Comparison of ENCODE assay signal across 14 cellular contexts in genomic region chr9:136729926-136730325, GRCh38. TPM values are rescaled to one million over a fixed set of nuclear protein-coding genes. Genes with fewer than 3 reads are reported as not detected.
DNase-seq lines count a peak whose midpoint lies in the region; ATAC-seq and TF ChIP-seq lines count a peak whose summit lies in the region.
"Had no signal": no experiment of that assay in that cellular context is flagged by ENCODE, and none has a peak within 500 bp of the region (broad histone marks: within the 10 kb centered on the region; RNA-seq: fewer than 3 reads in every experiment).

No MANE protein-coding gene starts in this region.

- peaks cover 21% of the 10 kb centered on the region for H3K36me3 Mint-ChIP-seq in activated naive CD4-positive, alpha-beta T cell treated with anti-CD3 and anti-CD28 coated beads for 36 hours (ENCODE audit: low read depth)
- peaks cover 18% of the 10 kb centered on the region for H3K36me3 Mint-ChIP-seq in brain
- peaks cover 18% of the 10 kb centered on the region for H3K36me3 Mint-ChIP-seq in stimulated activated memory B cell treated with anti-CD40 and anti-IgM and Interleukin-4, amounts not matched to agents 10 μg/mL and 1 μg/mL and 100 μg/mL, for 72 hours

- peaks cover 24% of the 10 kb centered on the region for H4K20me1 ChIP-seq in OCI-LY7 (ENCODE audit: insufficient read depth, low read length)

- no peaks in the 10 kb centered on the region for H3K9me3 Mint-ChIP-seq in activated naive CD4-positive, alpha-beta T cell treated with anti-CD3 and anti-CD28 coated beads for 36 hours
- peaks cover 0 to 2% (median 0%) of the 10 kb centered on the region in 5 experiments for H3K9me3 Mint-ChIP-seq in brain
- H3K9me3 Mint-ChIP-seq in stimulated activated memory B cell treated with anti-CD40 and anti-IgM and Interleukin-4, amounts not matched to agents 10 μg/mL and 1 μg/mL and 100 μg/mL, for 72 hours: no peaks in the 10 kb centered on the region

- POLR2A ChIA-PET in OCI-LY7 (lab: Charles Lee): interaction anchor here (1.2 kb wide), 1 partner anchor 262 kb away, joined by 3 read pairs; the partner anchor contains the start of gene PAXX

- H3K36me3 ChIP-seq in OCI-LY7 (ENCODE audit: insufficient read depth, low read length) (peaks cover 30% of the 10 kb centered on the region), H7 (replicated peaks; ENCODE audit: control insufficient read depth, insufficient read depth, low read length) (peaks cover 17% of the 10 kb centered on the region)

- peaks cover 26% of the 10 kb centered on the region for H3K4me1 ChIP-seq in OCI-LY7 (ENCODE audit: insufficient read depth, low read length, poor library complexity, severe bottlenecking)

- no peak for DNase-seq in activated naive CD4-positive, alpha-beta T cell treated with anti-CD3 and anti-CD28 coated beads for 36 hours
- no peak for DNase-seq in activated naive CD4-positive, alpha-beta T cell treated with anti-CD3 and anti-CD28 coated beads, Interleukin-2, amount 50 U/mL, for 16 hours
- DNase-seq in OCI-LY7 (ENCODE audit: low spot score) (no peak), SIG-M5 (lab: John Stamatoyannopoulos, UW) (no peak), midbrain (lab: John Stamatoyannopoulos, UW) (no peak), H7 (no peak)
- DNase-seq: dorsolateral prefrontal cortex, nucleus accumbens, SJCRH30 had no signal

- no peak overlapping the region for H3K27ac ChIP-seq in OCI-LY7 (ENCODE audit: low read depth, low read length, poor library complexity, severe bottlenecking)
- H3K27ac ChIP-seq: SJCRH30 had no signal

- no TSS peak for BruUV-seq in OCI-LY7 (replicated peaks; lab: Mats Ljungman, UMichigan)

- H3K4me2 ChIP-seq in OCI-LY7 (ENCODE audit: low read length): peak overlapping the region; percentile 76; the same call in 1 of the 2 replicates

- H3K27me3 Mint-ChIP-seq in activated naive CD4-positive, alpha-beta T cell treated with anti-CD3 and anti-CD28 coated beads for 36 hours (ENCODE audit: low read depth): no peaks in the 10 kb centered on the region
- peaks cover 10% of the 10 kb centered on the region for H3K27me3 Mint-ChIP-seq in brain
- H3K27me3 Mint-ChIP-seq in stimulated activated memory B cell treated with anti-CD40 and anti-IgM and Interleukin-4, amounts not matched to agents 10 μg/mL and 1 μg/mL and 100 μg/mL, for 72 hours: no peaks in the 10 kb centered on the region

- no peaks in the 10 kb centered on the region for H3K9me2 ChIP-seq in OCI-LY7 (ENCODE audit: insufficient read depth, low read length)

- no peak overlapping the region for H3K27ac Mint-ChIP-seq in activated naive CD4-positive, alpha-beta T cell treated with anti-CD3 and anti-CD28 coated beads for 36 hours
- H3K27ac Mint-ChIP-seq in brain: no peak overlapping the region
- peak overlapping the region; percentile 46 for H3K27ac Mint-ChIP-seq in stimulated activated memory B cell treated with anti-CD40 and anti-IgM and Interleukin-4, amounts not matched to agents 10 μg/mL and 1 μg/mL and 100 μg/mL, for 72 hours

- CTCF ChIA-PET in activated naive CD4-positive, alpha-beta T cell treated with anti-CD3 and anti-CD28 coated beads for 36 hours (lab: Charles Lee): interaction anchor here (1.0 to 2.0 kb wide), 7 partner anchors 20 to 305 kb away, joined by 3 to 8 read pairs (median 3); partner anchors contain the start of gene LCN8
- CTCF ChIA-PET in OCI-LY7 (lab: Charles Lee; ENCODE audit: unreplicated experiment): no interaction called here

- H3K27me3 ChIP-seq in H7 (ENCODE audit: control insufficient read depth, insufficient read depth, low read length): no peaks in the 10 kb centered on the region; the same call in 1 of the 2 replicates
- H3K27me3 ChIP-seq: dorsolateral prefrontal cortex had no signal

- H3K79me2 ChIP-seq in OCI-LY7 (ENCODE audit: insufficient read depth, low read depth, low read length): peaks cover 40% of the 10 kb centered on the region

- H3K9me3 ChIP-seq in OCI-LY7 (ENCODE audit: low read length): no peaks in the 10 kb centered on the region
- H3K9me3 ChIP-seq: SJCRH30 had no signal

- H3K4me1 Mint-ChIP-seq in activated naive CD4-positive, alpha-beta T cell treated with anti-CD3 and anti-CD28 coated beads for 36 hours (ENCODE audit: low read depth): peaks cover 43% of the 10 kb centered on the region
- peaks cover 27% of the 10 kb centered on the region for H3K4me1 Mint-ChIP-seq in brain
- H3K4me1 Mint-ChIP-seq in stimulated activated memory B cell treated with anti-CD40 and anti-IgM and Interleukin-4, amounts not matched to agents 10 μg/mL and 1 μg/mL and 100 μg/mL, for 72 hours: peaks cover 49% of the 10 kb centered on the region

- ATAC-seq in stimulated activated memory B cell treated with anti-CD40 and anti-IgM and Interleukin-4, amounts not matched to agents 10 μg/mL and 1 μg/mL and 100 μg/mL, for 72 hours: no peak

- intact Hi-C loops in activated naive CD4-positive, alpha-beta T cell treated with anti-CD3 and anti-CD28 coated beads for 36 hours (cut with micrococcal nuclease): loop anchor here (2.0 kb wide), 1 partner anchor 43 kb away; the partner anchor contains the start of gene AGPAT2
- intact Hi-C loops in OCI-LY7 (cut with micrococcal nuclease; ENCODE audit: unreplicated experiment): no loop called here

- H2AFZ ChIP-seq in OCI-LY7 (ENCODE audit: low read length): no peak overlapping the region

- no peak overlapping the region for H3K4me3 ChIP-seq in OCI-LY7 (ENCODE audit: low read depth, low read length, poor library complexity, severe bottlenecking)
- H3K4me3 ChIP-seq in H7 (ENCODE audit: insufficient read depth, low read depth, low read length): no peak overlapping the region
- H3K4me3 ChIP-seq: SJCRH30 had no signal

- peak overlapping the region; percentile 92 for H3K4me3 Mint-ChIP-seq in activated naive CD4-positive, alpha-beta T cell treated with anti-CD3 and anti-CD28 coated beads for 36 hours
- H3K4me3 Mint-ChIP-seq in brain: peak overlapping the region; percentile 66 to 78 (median 70)
- peak overlapping the region; percentile 86 for H3K4me3 Mint-ChIP-seq in stimulated activated memory B cell treated with anti-CD40 and anti-IgM and Interleukin-4, amounts not matched to agents 10 μg/mL and 1 μg/mL and 100 μg/mL, for 72 hours

- no peak for TF ChIP-seq CTCF in OCI-LY7 (conservative IDR thresholded peaks at IDR 0.05; ENCODE audit: low read length)
- no peak for TF ChIP-seq CTCF in brain (conservative IDR thresholded peaks at IDR 0.05)

RNA-seq across cellular contexts. Expression of gene LCN10, which starts 12.8 kb away (rescaled TPM):
- 1 to 10 TPM in 1 of 2 experiments, under 1 TPM in 1; 0.83 to 1.0 TPM for total RNA-seq in activated naive CD4-positive, alpha-beta T cell treated with anti-CD3 and anti-CD28 coated beads for 36 hours
- not detected in 2 replicates for total RNA-seq in OCI-LY7 (2014; rRNA removed; shearing (Covaris generic))
- not detected in 2 replicates for total RNA-seq in OCI-LY7 (2022)
- polyA plus RNA-seq in brain (ENCODE audit: insufficient read depth, low read depth, low replicate concordance): 3.5 TPM
- total RNA-seq in H7 (2014; rRNA removed; shearing (Covaris generic)): 0.76 and 1.4 TPM in 2 replicates
- total RNA-seq: HT-29, SJCRH30 had no signal

RNA-seq across cellular contexts. Expression of gene DIPK1B, which starts 17.6 kb away (rescaled TPM):
- under 1 TPM in 1 of 2 experiments, not detected in 1; 0.10 TPM for total RNA-seq in activated naive CD4-positive, alpha-beta T cell treated with anti-CD3 and anti-CD28 coated beads for 36 hours
- 13.3 and 13.9 TPM in 2 replicates for total RNA-seq in OCI-LY7 (2014; rRNA removed; shearing (Covaris generic))
- total RNA-seq in OCI-LY7 (2022): 0.30 and 0.74 TPM in 2 replicates
- 35.5 TPM for polyA plus RNA-seq in brain (ENCODE audit: insufficient read depth, low read depth, low replicate concordance)
- 57.0 and 75.7 TPM in 2 replicates for total RNA-seq in H7 (2014; rRNA removed; shearing (Covaris generic))
- total RNA-seq: HT-29 had no signal

RNA-seq across cellular contexts. Expression of gene LCN6, which starts 18.4 kb away (rescaled TPM):
- not detected for total RNA-seq in activated naive CD4-positive, alpha-beta T cell treated with anti-CD3 and anti-CD28 coated beads for 36 hours
- total RNA-seq in OCI-LY7 (2014; rRNA removed; shearing (Covaris generic)): not detected in 2 replicates
- total RNA-seq in OCI-LY7 (2022): not detected in 2 replicates
- polyA plus RNA-seq in brain (ENCODE audit: insufficient read depth, low read depth, low replicate concordance): not detected
- not detected in 2 replicates for total RNA-seq in H7 (2014; rRNA removed; shearing (Covaris generic))
- total RNA-seq: HT-29, liver, SJCRH30, skeletal muscle tissue had no signal

RNA-seq across cellular contexts. Expression of gene LCN8, which starts 28.1 kb away (rescaled TPM):
- not detected for total RNA-seq in activated naive CD4-positive, alpha-beta T cell treated with anti-CD3 and anti-CD28 coated beads for 36 hours
- total RNA-seq in OCI-LY7 (2014; rRNA removed; shearing (Covaris generic)): not detected in 2 replicates
- not detected in 2 replicates for total RNA-seq in OCI-LY7 (2022)
- 0.34 TPM for polyA plus RNA-seq in brain (ENCODE audit: insufficient read depth, low read depth, low replicate concordance)
- total RNA-seq in H7 (2014; rRNA removed; shearing (Covaris generic)): not detected in 2 replicates
- total RNA-seq: HT-29, liver, SJCRH30, skeletal muscle tissue had no signal
- polyA plus RNA-seq: liver had no signal

RNA-seq across cellular contexts. Expression of gene LCN15, which starts 34.4 kb away (rescaled TPM):
- total RNA-seq in activated naive CD4-positive, alpha-beta T cell treated with anti-CD3 and anti-CD28 coated beads for 36 hours: not detected
- not detected in 2 replicates for total RNA-seq in OCI-LY7 (2014; rRNA removed; shearing (Covaris generic))
- not detected in 2 replicates for total RNA-seq in OCI-LY7 (2022)
- 32.6 TPM for polyA plus RNA-seq in brain (ENCODE audit: insufficient read depth, low read depth, low replicate concordance)
- total RNA-seq in H7 (2014; rRNA removed; shearing (Covaris generic)): 0.18 TPM in 1 of 2 replicates, not detected in the other
- total RNA-seq: HT-29, liver, SJCRH30, skeletal muscle tissue had no signal
- polyA plus RNA-seq: liver had no signal
